8 cellular contexts compared by ENCODE assay signal in the genomic region with DNA sequence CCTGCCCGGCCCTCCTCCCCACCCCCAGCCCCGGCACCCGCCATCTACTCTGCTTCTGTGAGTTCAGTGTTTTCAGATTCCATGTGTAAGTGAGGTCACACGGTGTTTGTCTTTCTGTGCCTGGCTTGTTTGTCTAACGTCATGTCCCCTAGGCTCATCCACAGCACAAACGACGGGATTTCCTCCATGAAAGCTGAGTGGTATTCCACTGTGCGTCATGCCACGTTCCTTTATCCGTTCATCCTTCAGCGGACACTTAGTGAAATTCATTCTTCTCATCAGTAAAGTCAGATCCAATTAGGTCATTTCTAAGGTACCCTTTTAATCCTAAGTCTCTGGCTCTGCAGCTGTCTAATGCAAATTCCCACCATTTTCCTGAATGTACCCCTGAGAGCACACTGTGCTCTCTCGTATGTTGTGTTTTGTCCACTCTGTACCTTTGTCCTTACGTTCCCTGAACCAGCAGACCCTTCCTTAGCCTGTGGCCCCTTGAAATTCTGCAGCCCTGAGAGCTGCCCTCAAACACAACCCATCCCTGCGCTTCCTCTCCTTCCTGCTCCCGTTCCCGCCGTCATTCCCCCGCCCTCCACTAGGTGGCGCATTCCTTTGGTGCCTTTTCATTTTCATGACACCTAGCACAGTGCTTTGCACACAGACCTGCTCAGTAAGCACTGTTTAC. TPM values are rescaled to one million over a fixed set of nuclear protein-coding genes. Genes with fewer than 3 reads are reported as not detected.
DNase-seq lines count a peak whose midpoint lies in the region; ATAC-seq and TF ChIP-seq lines count a peak whose summit lies in the region.

No MANE protein-coding gene starts in this region.

- peaks cover 3% of the 10 kb centered on the region for H3K4me1 Mint-ChIP-seq in activated T-helper 2 cell treated with anti-CD3 and anti-CD28 coated beads, Interferon-gamma antibody, Interleukin-2, Interleukin-4, amounts not matched to agents 10 μg/mL and 5 μg/mL and 100 μg/mL, durations not matched to agents 14 hours and 24 hours and 36 hours (ENCODE audit: low read depth)
- H3K4me1 Mint-ChIP-seq in progenitor cell of endocrine pancreas (ENCODE audit: low read depth), result peaks cover 8% of the 10 kb centered on the region

- no peak overlapping the region for H3K4me3 Mint-ChIP-seq in activated T-helper 2 cell treated with anti-CD3 and anti-CD28 coated beads, Interferon-gamma antibody, Interleukin-2, Interleukin-4, amounts not matched to agents 10 μg/mL and 5 μg/mL and 100 μg/mL, durations not matched to agents 14 hours and 24 hours and 36 hours (ENCODE audit: low read depth)
- no peak overlapping the region for H3K4me3 Mint-ChIP-seq in progenitor cell of endocrine pancreas (ENCODE audit: low read depth)

- H3K4me1 ChIP-seq in uterus, result no peaks in the 10 kb centered on the region

- H3K9me3 ChIP-seq in uterus, result no peaks in the 10 kb centered on the region

- H3K27me3 ChIP-seq in uterus, result no peaks in the 10 kb centered on the region

- no peaks in the 10 kb centered on the region for H3K36me3 ChIP-seq in uterus

- DNase-seq in GM03348 (ENCODE audit: low spot score) (peak; percentile 81), RWPE1 (ENCODE audit: low spot score) (peak; percentile 48), foreskin melanocyte (peak; percentile 43), progenitor cell of endocrine pancreas (ENCODE audit: low spot score, unreplicated experiment) (peak; percentile 39), uterus (peak; percentile 66 to 69)
- peak; percentile 55 for DNase-seq in activated T-helper 2 cell treated with anti-CD3 and anti-CD28 coated beads, Interferon-gamma antibody, Interleukin-2, Interleukin-4, amounts not matched to agents 10 μg/mL and 5 μg/mL and 100 μg/mL, durations not matched to agents 14 hours and 24 hours and 36 hours (ENCODE audit: low spot score)

- POLR2A ChIA-PET in RWPE1 (lab: Yijun Ruan, JAX; ENCODE audit: low non-redundant PET), result no interaction called here

- H3K27me3 Mint-ChIP-seq in activated T-helper 2 cell treated with anti-CD3 and anti-CD28 coated beads, Interferon-gamma antibody, Interleukin-2, Interleukin-4, amounts not matched to agents 10 μg/mL and 5 μg/mL and 100 μg/mL, durations not matched to agents 14 hours and 24 hours and 36 hours (ENCODE audit: low read depth), result no peaks in the 10 kb centered on the region
- H3K27me3 Mint-ChIP-seq in progenitor cell of endocrine pancreas, result no peaks in the 10 kb centered on the region

- peak overlapping the region; percentile 10 for H3K27ac Mint-ChIP-seq in activated T-helper 2 cell treated with anti-CD3 and anti-CD28 coated beads, Interferon-gamma antibody, Interleukin-2, Interleukin-4, amounts not matched to agents 10 μg/mL and 5 μg/mL and 100 μg/mL, durations not matched to agents 14 hours and 24 hours and 36 hours
- H3K27ac Mint-ChIP-seq in progenitor cell of endocrine pancreas, result peak overlapping the region; percentile 1

- TF ChIP-seq CTCF in RWPE1 (conservative IDR thresholded peaks at IDR 0.05; ENCODE audit: low read depth) (peak; percentile 98), progenitor cell of endocrine pancreas (IDR thresholded peaks at IDR 0.05; ENCODE audit: unreplicated experiment) (peak; percentile 88), uterus (IDR thresholded peaks at IDR 0.05) (peak; percentile 76 to 97 (median 86))

- no peaks in the 10 kb centered on the region for H3K9me3 Mint-ChIP-seq in activated T-helper 2 cell treated with anti-CD3 and anti-CD28 coated beads, Interferon-gamma antibody, Interleukin-2, Interleukin-4, amounts not matched to agents 10 μg/mL and 5 μg/mL and 100 μg/mL, durations not matched to agents 14 hours and 24 hours and 36 hours
- no peaks in the 10 kb centered on the region for H3K9me3 Mint-ChIP-seq in progenitor cell of endocrine pancreas (ENCODE audit: low read depth)

- CTCF ChIA-PET in RWPE1 (lab: Yijun Ruan, JAX), result interaction anchor here (0.6 to 2.2 kb wide), 8 partner anchors 10 to 1874 kb away, joined by 3 to 6 read pairs (median 4); no protein-coding TSS in a partner anchor

- H3K27ac ChIP-seq in RWPE1 (no peak overlapping the region), uterus (no peak overlapping the region)

- intact Hi-C loops in activated T-helper 2 cell treated with anti-CD3 and anti-CD28 coated beads, Interferon-gamma antibody, Interleukin-2, Interleukin-4, amounts not matched to agents 10 μg/mL and 5 μg/mL and 100 μg/mL, durations not matched to agents 14 hours and 24 hours and 36 hours (cut with micrococcal nuclease), result loop anchor here (1.0 kb wide), 1 partner anchor 228 kb away; no protein-coding TSS in a partner anchor
- intact Hi-C loops in uterus (cut with DNase I; ENCODE audit: low total_unique reads), result no loop called here

- H3K36me3 Mint-ChIP-seq in activated T-helper 2 cell treated with anti-CD3 and anti-CD28 coated beads, Interferon-gamma antibody, Interleukin-2, Interleukin-4, amounts not matched to agents 10 μg/mL and 5 μg/mL and 100 μg/mL, durations not matched to agents 14 hours and 24 hours and 36 hours (ENCODE audit: low read depth), result peaks cover 34% of the 10 kb centered on the region
- H3K36me3 Mint-ChIP-seq in progenitor cell of endocrine pancreas (ENCODE audit: insufficient read depth), result peaks cover 23% of the 10 kb centered on the region

- ATAC-seq in HG03354 (IDR thresholded peaks at IDR 0.05; ENCODE audit: poor library complexity, severe bottlenecking, unreplicated experiment) (peak; percentile 58), HG03159 (IDR thresholded peaks at IDR 0.05; ENCODE audit: unreplicated experiment) (no peak)

- no peak for TF ChIP-seq POLR2A in uterus (IDR thresholded peaks at IDR 0.05)

- no peak overlapping the region for H3K4me3 ChIP-seq in uterus

RNA-seq across cellular contexts. Expression of gene TRAPPC12, which starts 44.1 kb away (rescaled TPM):
- total RNA-seq in activated T-helper 2 cell treated with anti-CD3 and anti-CD28 coated beads, Interferon-gamma antibody, Interleukin-2, Interleukin-4, amounts not matched to agents 10 μg/mL and 5 μg/mL and 100 μg/mL, durations not matched to agents 14 hours and 24 hours and 36 hours, result 84.6 and 87.1 TPM in 2 replicates
- total RNA-seq in progenitor cell of endocrine pancreas (112 and 121 TPM in 2 replicates), uterus (100 to 1,000 TPM in 1 of 4 donors, 10 to 100 TPM in 3; 15.6 to 149 (median 66.5) TPM)

RNA-seq across cellular contexts. Expression of gene EIPR1, which starts 46.0 kb away (rescaled TPM):
- total RNA-seq in activated T-helper 2 cell treated with anti-CD3 and anti-CD28 coated beads, Interferon-gamma antibody, Interleukin-2, Interleukin-4, amounts not matched to agents 10 μg/mL and 5 μg/mL and 100 μg/mL, durations not matched to agents 14 hours and 24 hours and 36 hours, result 46.4 and 54.3 TPM in 2 replicates
- total RNA-seq in progenitor cell of endocrine pancreas (32.0 and 36.2 TPM in 2 replicates), uterus (10 to 100 TPM in 3 of 4 donors, under 1 TPM in 1; 0.59 to 28.9 (median 20.4) TPM)
